8 cellular contexts compared by ENCODE assay signal in genomic region chr3:179259959-179260756, GRCh38. TPM values are rescaled to one million over a fixed set of nuclear protein-coding genes. Genes with fewer than 3 reads are reported as not detected.
DNase-seq lines count a peak whose midpoint lies in the region; ATAC-seq, FAIRE-seq and TF ChIP-seq lines count a peak whose summit lies in the region.
"Not testable (repeated sequence)": the region's sequence is repeated elsewhere in the genome, so short reads cannot be mapped to it uniquely, and the experiment has no call there.

No MANE protein-coding gene starts in this region.

- not testable (repeated sequence) for H3F3A ChIP-seq in GM23248 (ENCODE audit: insufficient read depth); PC-3 (ENCODE audit: low read length, unreplicated experiment)

- ATAC-seq in A549, PC-3, psoas muscle: not testable (repeated sequence)
- ATAC-seq in activated CD8-positive, alpha-beta T cell treated with anti-CD3 and anti-CD28 coated beads for 36 hours = peak; percentile 21

- H2AFZ ChIP-seq in GM23248 = peak overlapping the region; percentile 96; the same call in 1 of the 2 replicates
- peak overlapping the region; percentile 97; the same call in 1 of the 2 replicates for H2AFZ ChIP-seq in PC-3 (ENCODE audit: low read length)
- not testable (repeated sequence) for H2AFZ ChIP-seq in endothelial cell of umbilical vein (ENCODE audit: low read depth, low read length)

- H3K36me3 ChIP-seq in GM23248 (ENCODE audit: low read depth); PC-3 (ENCODE audit: low read depth, low read length); adipocyte (ENCODE audit: control insufficient read depth, insufficient read depth, low read length, severe bottlenecking); endothelial cell of umbilical vein (ENCODE audit: control insufficient read depth in 2 of 2, extremely low read depth in 1 of 2, insufficient read depth in 2 of 2, low read length in 2 of 2); muscle layer of duodenum (ENCODE audit: control insufficient read depth in 1 of 2, insufficient read depth in 2 of 2, low read length in 2 of 2); psoas muscle (ENCODE audit: insufficient read depth in 1 of 2, low read depth in 1 of 2): not testable (repeated sequence)

- H3K4me2 ChIP-seq in A549 = peak overlapping the region; percentile 74
- H3K4me2 ChIP-seq in GM23248 (ENCODE audit: unreplicated experiment) = not testable (repeated sequence)
- peak overlapping the region; percentile 91 for H3K4me2 ChIP-seq in PC-3 (ENCODE audit: low read length)
- H3K4me2 ChIP-seq in endothelial cell of umbilical vein (ENCODE audit: insufficient read depth, low read length) = peak overlapping the region; percentile 78

- CTCF ChIA-PET in A549 (lab: Yijun Ruan, JAX) (interaction anchor here (1.0 kb wide), 1 partner anchor 12 kb away, joined by 5 read pairs; no protein-coding TSS in a partner anchor), PC-3 (lab: Charles Lee) (interaction anchor here (0.5 to 0.6 kb wide), 2 partner anchors 61 to 160 kb away, joined by 3 read pairs; no protein-coding TSS in a partner anchor)
- CTCF ChIA-PET in activated CD8-positive, alpha-beta T cell treated with anti-CD3 and anti-CD28 coated beads for 36 hours (lab: Charles Lee); endothelial cell of umbilical vein (lab: Charles Lee): not testable (repeated sequence)

- not testable (repeated sequence) for TF ChIP-seq EP300 in A549 (IDR thresholded peaks at IDR 0.05)

- POLR2A ChIA-PET in A549 (lab: Yijun Ruan, JAX) = interaction anchor here (0.6 kb wide), 1 partner anchor 112 kb away, joined by 4 read pairs; no protein-coding TSS in a partner anchor
- POLR2A ChIA-PET in PC-3 (lab: Charles Lee; ENCODE audit: unreplicated experiment); activated CD8-positive, alpha-beta T cell treated with anti-CD3 and anti-CD28 coated beads for 36 hours (lab: Charles Lee); endothelial cell of umbilical vein (lab: Charles Lee): not testable (repeated sequence)

- not testable (repeated sequence) for H3K79me2 ChIP-seq in GM23248 (ENCODE audit: insufficient read depth); PC-3 (ENCODE audit: low read length); endothelial cell of umbilical vein (ENCODE audit: control insufficient read depth, insufficient read depth, low read length)

- H3K9me2 ChIP-seq in GM23248 (ENCODE audit: insufficient read depth); PC-3 (replicated peaks; ENCODE audit: low read length): not testable (repeated sequence)

- intact Hi-C loops in PC-3 (cut with micrococcal nuclease) = loop anchor here (2.0 to 5.0 kb wide), 3 partner anchors 57 to 153 kb away; no protein-coding TSS in a partner anchor
- intact Hi-C loops in activated CD8-positive, alpha-beta T cell treated with anti-CD3 and anti-CD28 coated beads for 36 hours (cut with micrococcal nuclease); endothelial cell of umbilical vein (cut with micrococcal nuclease); psoas muscle (cut with DNase I): not testable (repeated sequence)

- not testable (repeated sequence) for FAIRE-seq in A549 (lab: Jason Lieb, UNC); endothelial cell of umbilical vein (lab: Jason Lieb, UNC)

- TF ChIP-seq POLR2A in A549 (IDR thresholded peaks at IDR 0.05; ENCODE audit: low read length); endothelial cell of umbilical vein (IDR thresholded peaks at IDR 0.05; ENCODE audit: low read depth, low read length): not testable (repeated sequence)

- not testable (repeated sequence) for H3K27me3 ChIP-seq in GM23248 (replicated peaks; ENCODE audit: insufficient read depth); PC-3 (ENCODE audit: low read length); adipocyte (replicated peaks; ENCODE audit: control insufficient read depth, insufficient read depth, low read length); endothelial cell of umbilical vein (ENCODE audit: control insufficient read depth in 2 of 2, insufficient read depth in 2 of 2, low read length in 2 of 2); muscle layer of duodenum (ENCODE audit: low read depth, low read length); psoas muscle (ENCODE audit: insufficient read depth in 3 of 3, low read length in 2 of 3)

- not testable (repeated sequence) for TF ChIP-seq RAD21 in A549 (conservative IDR thresholded peaks at IDR 0.05 in 1 of 2, IDR thresholded peaks at IDR 0.05 in 1 of 2)

- TSS peak; percentile 68 for BruUV-seq in PC-3 (replicated peaks; lab: Mats Ljungman, UMichigan)
- not testable (repeated sequence) for BruUV-seq in endothelial cell of umbilical vein (replicated peaks; lab: Mats Ljungman, UMichigan)

- H3K9me3 ChIP-seq in A549; GM23248 (ENCODE audit: low read depth); PC-3 (ENCODE audit: low read length); adipocyte (ENCODE audit: control insufficient read depth, low read length); endothelial cell of umbilical vein (replicated peaks; ENCODE audit: control insufficient read depth, insufficient read depth, low read length); psoas muscle: not testable (repeated sequence)
- H3K9me3 ChIP-seq in muscle layer of duodenum (ENCODE audit: control insufficient read depth in 1 of 2, low read length in 2 of 2) = peaks cover 0 to 10% of the 10 kb centered on the region in 2 donors

- not testable (repeated sequence) for TF ChIP-seq CTCF in A549 (IDR thresholded peaks at IDR 0.05); PC-3 (conservative IDR thresholded peaks at IDR 0.05; ENCODE audit: low read depth, low read length); activated CD8-positive, alpha-beta T cell treated with anti-CD3 and anti-CD28 coated beads for 36 hours (IDR thresholded peaks at IDR 0.05); endothelial cell of umbilical vein (IDR thresholded peaks at IDR 0.05; ENCODE audit: extremely low read depth in 1 of 2, insufficient read depth in 1 of 2, low read depth in 1 of 2, low read length in 2 of 2); psoas muscle (IDR thresholded peaks at IDR 0.05)

- not testable (repeated sequence) for H3K9ac ChIP-seq in GM23248; PC-3 (ENCODE audit: low read length); adipocyte (ENCODE audit: low read length); endothelial cell of umbilical vein (replicated peaks; ENCODE audit: extremely low read depth, insufficient read depth, low read length)

- H3K4me1 ChIP-seq in A549; GM23248 (ENCODE audit: insufficient read depth); adipocyte (ENCODE audit: control insufficient read depth, insufficient read depth, low read length); endothelial cell of umbilical vein (ENCODE audit: control insufficient read depth, extremely low read depth, insufficient read depth, low read length); muscle layer of duodenum (ENCODE audit: control insufficient read depth in 1 of 2, insufficient read depth in 2 of 2, low read length in 2 of 2); psoas muscle: not testable (repeated sequence)
- peaks cover 11% of the 10 kb centered on the region for H3K4me1 ChIP-seq in PC-3 (ENCODE audit: insufficient read depth, low read length)

- not testable (repeated sequence) for H3K9me1 ChIP-seq in endothelial cell of umbilical vein (replicated peaks; ENCODE audit: control insufficient read depth, extremely low read depth, insufficient read depth, low read length)

- H3K27me3 Mint-ChIP-seq in activated CD8-positive, alpha-beta T cell treated with anti-CD3 and anti-CD28 coated beads for 36 hours = not testable (repeated sequence)

- in situ Hi-C loops in GM23248 (cut with MboI) = not testable (repeated sequence)

- peak overlapping the region; percentile 19 for H3K4me3 Mint-ChIP-seq in activated CD8-positive, alpha-beta T cell treated with anti-CD3 and anti-CD28 coated beads for 36 hours

- dilution Hi-C loops in endothelial cell of umbilical vein (cut with MboI; ENCODE audit: extremely low pct_ligation_motif_present, low sequenced_read_pairs) = not testable (repeated sequence)

- not testable (repeated sequence) for H3K4me3 ChIP-seq in A549; GM23248; endothelial cell of umbilical vein (replicated peaks in 1 of 3; ENCODE audit: insufficient read depth in 1 of 3, low read depth in 1 of 3, low read length in 3 of 3)
- H3K4me3 ChIP-seq in PC-3 (ENCODE audit: low read length) (peak overlapping the region; percentile 79; the same call in 1 of the 2 replicates), adipocyte (ENCODE audit: low read length) (peak overlapping the region; percentile 87), muscle layer of duodenum (ENCODE audit: low read depth in 1 of 2, low read length in 2 of 2) (peak overlapping the region; percentile 60 to 69), psoas muscle (peak overlapping the region; percentile 89)

- not testable (repeated sequence) for H3K27ac Mint-ChIP-seq in activated CD8-positive, alpha-beta T cell treated with anti-CD3 and anti-CD28 coated beads for 36 hours

- not testable (repeated sequence) for H3K27ac ChIP-seq in A549; GM23248; PC-3 (ENCODE audit: low read length); endothelial cell of umbilical vein (ENCODE audit: insufficient read depth, low read depth, low read length); muscle layer of duodenum (ENCODE audit: low read length); psoas muscle

- H3K4me1 Mint-ChIP-seq in activated CD8-positive, alpha-beta T cell treated with anti-CD3 and anti-CD28 coated beads for 36 hours (ENCODE audit: low read depth) = peaks cover 15% of the 10 kb centered on the region

- not testable (repeated sequence) for H4K20me1 ChIP-seq in GM23248 (ENCODE audit: insufficient read depth); PC-3 (ENCODE audit: low read length); endothelial cell of umbilical vein (replicated peaks; ENCODE audit: control insufficient read depth, extremely low read depth, insufficient read depth, low read length)

- not testable (repeated sequence) for DNase-seq in A549 (ENCODE audit: low read depth in 1 of 2, low spot score in 1 of 2); GM23248; PC-3; activated CD8-positive, alpha-beta T cell treated with anti-CD3 and anti-CD28 coated beads for 36 hours; adipocyte (ENCODE audit: low read depth); endothelial cell of umbilical vein (ENCODE audit: low read depth, low spot score); psoas muscle

- H3K36me3 Mint-ChIP-seq in activated CD8-positive, alpha-beta T cell treated with anti-CD3 and anti-CD28 coated beads for 36 hours (ENCODE audit: low read depth) = not testable (repeated sequence)

- H3K9me3 Mint-ChIP-seq in activated CD8-positive, alpha-beta T cell treated with anti-CD3 and anti-CD28 coated beads for 36 hours = peaks cover 11% of the 10 kb centered on the region

- WGBS in A549 (ENCODE audit: missing lambda C conversion rate) = 96% methylated on average over 8 of the region's 9 CpGs
- 96 to 99% methylated on average over 9 of the region's 9 CpGs for WGBS in GM23248 (ENCODE audit: low coverage in 1 of 2, low lambda C conversion rate in 2 of 2, missing lambda C conversion rate in 2 of 2), 2 experiments
- WGBS in psoas muscle, 3 donors = 97 to 99% (median 97%) methylated on average over 9 of the region's 9 CpGs

RNA-seq across cellular contexts. Expression of gene KCNMB3, which starts 9.2 kb away (rescaled TPM):
- 2.8 and 3.3 TPM in 2 replicates for polyA plus RNA-seq in A549 (2011; rRNA removed)
- polyA plus RNA-seq in A549 (2012; cell fraction: cytosol; rRNA removed) = 0.91 and 0.94 TPM in 2 replicates
- 1.8 and 1.9 TPM in 2 replicates for polyA plus RNA-seq in A549 (2012; cell fraction: nucleus; rRNA removed)
- polyA plus RNA-seq in A549 (2017; fragmentation: RNase III; extraction: RNeasy Plus Mini Kit Qiagen cat#74134 plus additional on column Dnase treatment) = 1.3 to 1.7 TPM (median 1.4 TPM) in 3 replicates
- 1.7 and 2.4 TPM in 2 replicates for polyA minus RNA-seq in A549 (2011; rRNA and poly(A)+ RNA removed)
- total RNA-seq in GM23248 (2014; rRNA removed; shearing (Covaris generic)) = 0.38 and 0.54 TPM in 2 replicates
- polyA plus RNA-seq in GM23248 (2016; fragmentation: Nextera tagmentation; extraction: Ambion mirVana) = 0.47 and 0.50 TPM in 2 replicates
- total RNA-seq in PC-3 (2014; rRNA removed) = 1.2 and 2.3 TPM in 2 replicates
- total RNA-seq in activated CD8-positive, alpha-beta T cell treated with anti-CD3 and anti-CD28 coated beads for 36 hours = under 1 TPM; 0.34 TPM
- 1.7 and 2.3 TPM in 2 replicates for total RNA-seq in endothelial cell of umbilical vein
- 1.1 and 1.2 TPM in 2 replicates for polyA plus RNA-seq in endothelial cell of umbilical vein
- 0.87 and 1.0 TPM in 2 replicates for polyA plus RNA-seq in endothelial cell of umbilical vein (2011; cell fraction: cytosol; rRNA removed)
- polyA plus RNA-seq in endothelial cell of umbilical vein (2011; cell fraction: nucleus; rRNA removed) = 7.3 and 8.3 TPM in 2 replicates
- 2.5 and 2.8 TPM in 2 replicates for polyA plus RNA-seq in endothelial cell of umbilical vein (2012)
- 1.9 TPM in 2 replicates for polyA minus RNA-seq in endothelial cell of umbilical vein
- polyA minus RNA-seq in endothelial cell of umbilical vein (2011; cell fraction: cytosol; rRNA and poly(A)+ RNA removed) = not detected
- polyA minus RNA-seq in endothelial cell of umbilical vein (2011; cell fraction: nucleus; rRNA and poly(A)+ RNA removed) = 5.0 and 7.1 TPM in 2 replicates
- total RNA-seq in psoas muscle = 1 to 10 TPM in 1 of 4 donors, under 1 TPM in 3; 0.44 to 1.6 (median 0.62) TPM
- under 1 TPM; 0.65 to 0.85 (median 0.72) TPM for polyA plus RNA-seq in psoas muscle
